In the genomic region with DNA sequence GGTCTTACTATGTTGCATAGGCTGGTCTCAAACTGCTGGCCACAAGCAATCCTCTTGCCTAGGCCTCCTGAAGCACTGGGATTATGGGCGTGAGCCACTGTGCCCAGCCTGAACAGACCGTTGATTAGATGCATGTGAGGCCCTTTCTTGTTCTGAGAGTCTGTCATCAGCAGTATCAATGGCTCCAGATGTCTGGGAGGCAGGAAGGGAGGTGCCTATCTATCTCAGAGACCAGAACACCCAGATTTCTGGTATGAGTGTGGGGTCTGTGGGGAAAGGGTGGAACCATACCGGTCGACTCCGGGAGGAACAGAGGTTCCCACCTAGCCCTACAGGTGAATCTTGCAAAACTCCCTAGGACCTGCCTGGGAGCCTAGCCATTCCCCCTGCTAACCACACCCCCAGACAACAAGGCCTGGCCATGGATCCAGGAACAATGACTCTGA, we compare ENCODE assay signal across 1 cellular context.
TF ChIP-seq lines count a peak whose summit lies in the region.

No MANE protein-coding gene starts in this region.

TF ChIP-seq in K562, 482 proteins besides CTCF, POLR2A, EP300 and RAD21 (continued from another document and continues in another):
- TF ChIP-seq, protein P1, sequence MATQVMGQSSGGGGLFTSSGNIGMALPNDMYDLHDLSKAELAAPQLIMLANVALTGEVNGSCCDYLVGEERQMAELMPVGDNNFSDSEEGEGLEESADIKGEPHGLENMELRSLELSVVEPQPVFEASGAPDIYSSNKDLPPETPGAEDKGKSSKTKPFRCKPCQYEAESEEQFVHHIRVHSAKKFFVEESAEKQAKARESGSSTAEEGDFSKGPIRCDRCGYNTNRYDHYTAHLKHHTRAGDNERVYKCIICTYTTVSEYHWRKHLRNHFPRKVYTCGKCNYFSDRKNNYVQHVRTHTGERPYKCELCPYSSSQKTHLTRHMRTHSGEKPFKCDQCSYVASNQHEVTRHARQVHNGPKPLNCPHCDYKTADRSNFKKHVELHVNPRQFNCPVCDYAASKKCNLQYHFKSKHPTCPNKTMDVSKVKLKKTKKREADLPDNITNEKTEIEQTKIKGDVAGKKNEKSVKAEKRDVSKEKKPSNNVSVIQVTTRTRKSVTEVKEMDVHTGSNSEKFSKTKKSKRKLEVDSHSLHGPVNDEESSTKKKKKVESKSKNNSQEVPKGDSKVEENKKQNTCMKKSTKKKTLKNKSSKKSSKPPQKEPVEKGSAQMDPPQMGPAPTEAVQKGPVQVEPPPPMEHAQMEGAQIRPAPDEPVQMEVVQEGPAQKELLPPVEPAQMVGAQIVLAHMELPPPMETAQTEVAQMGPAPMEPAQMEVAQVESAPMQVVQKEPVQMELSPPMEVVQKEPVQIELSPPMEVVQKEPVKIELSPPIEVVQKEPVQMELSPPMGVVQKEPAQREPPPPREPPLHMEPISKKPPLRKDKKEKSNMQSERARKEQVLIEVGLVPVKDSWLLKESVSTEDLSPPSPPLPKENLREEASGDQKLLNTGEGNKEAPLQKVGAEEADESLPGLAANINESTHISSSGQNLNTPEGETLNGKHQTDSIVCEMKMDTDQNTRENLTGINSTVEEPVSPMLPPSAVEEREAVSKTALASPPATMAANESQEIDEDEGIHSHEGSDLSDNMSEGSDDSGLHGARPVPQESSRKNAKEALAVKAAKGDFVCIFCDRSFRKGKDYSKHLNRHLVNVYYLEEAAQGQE (CRISPR knock-in tag; IDR thresholded peaks at IDR 0.05; ENCODE audit: low read depth) = no peak
- TF ChIP-seq, protein P2, sequence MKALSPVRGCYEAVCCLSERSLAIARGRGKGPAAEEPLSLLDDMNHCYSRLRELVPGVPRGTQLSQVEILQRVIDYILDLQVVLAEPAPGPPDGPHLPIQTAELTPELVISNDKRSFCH (CRISPR knock-in tag; IDR thresholded peaks at IDR 0.05) = no peak
- TF ChIP-seq, protein P2 (tag; IDR thresholded peaks at IDR 0.05) = peak; percentile 78; the same call in 1 of the 2 replicates
- TF ChIP-seq, protein P3, sequence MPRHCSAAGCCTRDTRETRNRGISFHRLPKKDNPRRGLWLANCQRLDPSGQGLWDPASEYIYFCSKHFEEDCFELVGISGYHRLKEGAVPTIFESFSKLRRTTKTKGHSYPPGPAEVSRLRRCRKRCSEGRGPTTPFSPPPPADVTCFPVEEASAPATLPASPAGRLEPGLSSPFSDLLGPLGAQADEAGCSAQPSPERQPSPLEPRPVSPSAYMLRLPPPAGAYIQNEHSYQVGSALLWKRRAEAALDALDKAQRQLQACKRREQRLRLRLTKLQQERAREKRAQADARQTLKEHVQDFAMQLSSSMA (CRISPR knock-in tag; IDR thresholded peaks at IDR 0.05) = no peak
- TF ChIP-seq SRSF1 (IDR thresholded peaks at IDR 0.05; ENCODE audit: low read depth, low read length) = no peak
- no peak for TF ChIP-seq MECOM (CRISPR knock-in tag; IDR thresholded peaks at IDR 0.05)
- TF ChIP-seq JUN (IDR thresholded peaks at IDR 0.05; ENCODE audit: borderline replicate concordance, low read depth, low read length) = no peak
- no peak for TF ChIP-seq JUN (CRISPR knock-in tag; IDR thresholded peaks at IDR 0.05; ENCODE audit: borderline replicate concordance)
- no peak for TF ChIP-seq MEF2A (IDR thresholded peaks at IDR 0.05; ENCODE audit: control insufficient read depth, low read depth, low read length)
- peak; percentile 98 for TF ChIP-seq CBFA2T3 (IDR thresholded peaks at IDR 0.05)
- TF ChIP-seq ZNF12 (CRISPR knock-in tag; IDR thresholded peaks at IDR 0.05) = no peak
- TF ChIP-seq, protein P4, sequence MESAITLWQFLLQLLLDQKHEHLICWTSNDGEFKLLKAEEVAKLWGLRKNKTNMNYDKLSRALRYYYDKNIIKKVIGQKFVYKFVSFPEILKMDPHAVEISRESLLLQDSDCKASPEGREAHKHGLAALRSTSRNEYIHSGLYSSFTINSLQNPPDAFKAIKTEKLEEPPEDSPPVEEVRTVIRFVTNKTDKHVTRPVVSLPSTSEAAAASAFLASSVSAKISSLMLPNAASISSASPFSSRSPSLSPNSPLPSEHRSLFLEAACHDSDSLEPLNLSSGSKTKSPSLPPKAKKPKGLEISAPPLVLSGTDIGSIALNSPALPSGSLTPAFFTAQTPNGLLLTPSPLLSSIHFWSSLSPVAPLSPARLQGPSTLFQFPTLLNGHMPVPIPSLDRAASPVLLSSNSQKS (CRISPR knock-in tag; IDR thresholded peaks at IDR 0.05) = no peak
- TF ChIP-seq, protein P5, sequence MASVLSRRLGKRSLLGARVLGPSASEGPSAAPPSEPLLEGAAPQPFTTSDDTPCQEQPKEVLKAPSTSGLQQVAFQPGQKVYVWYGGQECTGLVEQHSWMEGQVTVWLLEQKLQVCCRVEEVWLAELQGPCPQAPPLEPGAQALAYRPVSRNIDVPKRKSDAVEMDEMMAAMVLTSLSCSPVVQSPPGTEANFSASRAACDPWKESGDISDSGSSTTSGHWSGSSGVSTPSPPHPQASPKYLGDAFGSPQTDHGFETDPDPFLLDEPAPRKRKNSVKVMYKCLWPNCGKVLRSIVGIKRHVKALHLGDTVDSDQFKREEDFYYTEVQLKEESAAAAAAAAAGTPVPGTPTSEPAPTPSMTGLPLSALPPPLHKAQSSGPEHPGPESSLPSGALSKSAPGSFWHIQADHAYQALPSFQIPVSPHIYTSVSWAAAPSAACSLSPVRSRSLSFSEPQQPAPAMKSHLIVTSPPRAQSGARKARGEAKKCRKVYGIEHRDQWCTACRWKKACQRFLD (CRISPR knock-in tag; IDR thresholded peaks at IDR 0.05) = peak; percentile 74
- TF ChIP-seq, protein P6, sequence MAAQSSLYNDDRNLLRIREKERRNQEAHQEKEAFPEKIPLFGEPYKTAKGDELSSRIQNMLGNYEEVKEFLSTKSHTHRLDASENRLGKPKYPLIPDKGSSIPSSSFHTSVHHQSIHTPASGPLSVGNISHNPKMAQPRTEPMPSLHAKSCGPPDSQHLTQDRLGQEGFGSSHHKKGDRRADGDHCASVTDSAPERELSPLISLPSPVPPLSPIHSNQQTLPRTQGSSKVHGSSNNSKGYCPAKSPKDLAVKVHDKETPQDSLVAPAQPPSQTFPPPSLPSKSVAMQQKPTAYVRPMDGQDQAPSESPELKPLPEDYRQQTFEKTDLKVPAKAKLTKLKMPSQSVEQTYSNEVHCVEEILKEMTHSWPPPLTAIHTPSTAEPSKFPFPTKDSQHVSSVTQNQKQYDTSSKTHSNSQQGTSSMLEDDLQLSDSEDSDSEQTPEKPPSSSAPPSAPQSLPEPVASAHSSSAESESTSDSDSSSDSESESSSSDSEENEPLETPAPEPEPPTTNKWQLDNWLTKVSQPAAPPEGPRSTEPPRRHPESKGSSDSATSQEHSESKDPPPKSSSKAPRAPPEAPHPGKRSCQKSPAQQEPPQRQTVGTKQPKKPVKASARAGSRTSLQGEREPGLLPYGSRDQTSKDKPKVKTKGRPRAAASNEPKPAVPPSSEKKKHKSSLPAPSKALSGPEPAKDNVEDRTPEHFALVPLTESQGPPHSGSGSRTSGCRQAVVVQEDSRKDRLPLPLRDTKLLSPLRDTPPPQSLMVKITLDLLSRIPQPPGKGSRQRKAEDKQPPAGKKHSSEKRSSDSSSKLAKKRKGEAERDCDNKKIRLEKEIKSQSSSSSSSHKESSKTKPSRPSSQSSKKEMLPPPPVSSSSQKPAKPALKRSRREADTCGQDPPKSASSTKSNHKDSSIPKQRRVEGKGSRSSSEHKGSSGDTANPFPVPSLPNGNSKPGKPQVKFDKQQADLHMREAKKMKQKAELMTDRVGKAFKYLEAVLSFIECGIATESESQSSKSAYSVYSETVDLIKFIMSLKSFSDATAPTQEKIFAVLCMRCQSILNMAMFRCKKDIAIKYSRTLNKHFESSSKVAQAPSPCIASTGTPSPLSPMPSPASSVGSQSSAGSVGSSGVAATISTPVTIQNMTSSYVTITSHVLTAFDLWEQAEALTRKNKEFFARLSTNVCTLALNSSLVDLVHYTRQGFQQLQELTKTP (IDR thresholded peaks at IDR 0.05; ENCODE audit: low read depth in 1 of 2, partially characterized antibody in 2 of 2) = no peak
- no peak for TF ChIP-seq STAT5B (CRISPR knock-in tag; IDR thresholded peaks at IDR 0.05)
- TF ChIP-seq, protein P7, sequence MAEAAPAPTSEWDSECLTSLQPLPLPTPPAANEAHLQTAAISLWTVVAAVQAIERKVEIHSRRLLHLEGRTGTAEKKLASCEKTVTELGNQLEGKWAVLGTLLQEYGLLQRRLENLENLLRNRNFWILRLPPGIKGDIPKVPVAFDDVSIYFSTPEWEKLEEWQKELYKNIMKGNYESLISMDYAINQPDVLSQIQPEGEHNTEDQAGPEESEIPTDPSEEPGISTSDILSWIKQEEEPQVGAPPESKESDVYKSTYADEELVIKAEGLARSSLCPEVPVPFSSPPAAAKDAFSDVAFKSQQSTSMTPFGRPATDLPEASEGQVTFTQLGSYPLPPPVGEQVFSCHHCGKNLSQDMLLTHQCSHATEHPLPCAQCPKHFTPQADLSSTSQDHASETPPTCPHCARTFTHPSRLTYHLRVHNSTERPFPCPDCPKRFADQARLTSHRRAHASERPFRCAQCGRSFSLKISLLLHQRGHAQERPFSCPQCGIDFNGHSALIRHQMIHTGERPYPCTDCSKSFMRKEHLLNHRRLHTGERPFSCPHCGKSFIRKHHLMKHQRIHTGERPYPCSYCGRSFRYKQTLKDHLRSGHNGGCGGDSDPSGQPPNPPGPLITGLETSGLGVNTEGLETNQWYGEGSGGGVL (CRISPR knock-in tag; IDR thresholded peaks at IDR 0.05) = no peak
- TF ChIP-seq SRF (CRISPR knock-in tag; IDR thresholded peaks at IDR 0.05) = no peak
- TF ChIP-seq ZEB2 (IDR thresholded peaks at IDR 0.05) = peak; percentile 67; the same call in 1 of the 2 replicates
- TF ChIP-seq, protein P8, sequence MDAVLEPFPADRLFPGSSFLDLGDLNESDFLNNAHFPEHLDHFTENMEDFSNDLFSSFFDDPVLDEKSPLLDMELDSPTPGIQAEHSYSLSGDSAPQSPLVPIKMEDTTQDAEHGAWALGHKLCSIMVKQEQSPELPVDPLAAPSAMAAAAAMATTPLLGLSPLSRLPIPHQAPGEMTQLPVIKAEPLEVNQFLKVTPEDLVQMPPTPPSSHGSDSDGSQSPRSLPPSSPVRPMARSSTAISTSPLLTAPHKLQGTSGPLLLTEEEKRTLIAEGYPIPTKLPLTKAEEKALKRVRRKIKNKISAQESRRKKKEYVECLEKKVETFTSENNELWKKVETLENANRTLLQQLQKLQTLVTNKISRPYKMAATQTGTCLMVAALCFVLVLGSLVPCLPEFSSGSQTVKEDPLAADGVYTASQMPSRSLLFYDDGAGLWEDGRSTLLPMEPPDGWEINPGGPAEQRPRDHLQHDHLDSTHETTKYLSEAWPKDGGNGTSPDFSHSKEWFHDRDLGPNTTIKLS (IDR thresholded peaks at IDR 0.05; ENCODE audit: borderline replicate concordance, low read depth) = no peak
- TF ChIP-seq ETS2 (tag; IDR thresholded peaks at IDR 0.05; ENCODE audit: borderline replicate concordance, poor library complexity, severe bottlenecking) = no peak
- peak; percentile 79 for TF ChIP-seq TBP (optimal IDR thresholded peaks at IDR 0.05; ENCODE audit: low read depth, low read length)
- no peak for TF ChIP-seq KLF13 (tag; IDR thresholded peaks at IDR 0.05; ENCODE audit: borderline replicate concordance, low read depth)
- TF ChIP-seq RBM15 (IDR thresholded peaks at IDR 0.05; ENCODE audit: insufficient read depth, low read length) = no peak
- TF ChIP-seq, protein P9, sequence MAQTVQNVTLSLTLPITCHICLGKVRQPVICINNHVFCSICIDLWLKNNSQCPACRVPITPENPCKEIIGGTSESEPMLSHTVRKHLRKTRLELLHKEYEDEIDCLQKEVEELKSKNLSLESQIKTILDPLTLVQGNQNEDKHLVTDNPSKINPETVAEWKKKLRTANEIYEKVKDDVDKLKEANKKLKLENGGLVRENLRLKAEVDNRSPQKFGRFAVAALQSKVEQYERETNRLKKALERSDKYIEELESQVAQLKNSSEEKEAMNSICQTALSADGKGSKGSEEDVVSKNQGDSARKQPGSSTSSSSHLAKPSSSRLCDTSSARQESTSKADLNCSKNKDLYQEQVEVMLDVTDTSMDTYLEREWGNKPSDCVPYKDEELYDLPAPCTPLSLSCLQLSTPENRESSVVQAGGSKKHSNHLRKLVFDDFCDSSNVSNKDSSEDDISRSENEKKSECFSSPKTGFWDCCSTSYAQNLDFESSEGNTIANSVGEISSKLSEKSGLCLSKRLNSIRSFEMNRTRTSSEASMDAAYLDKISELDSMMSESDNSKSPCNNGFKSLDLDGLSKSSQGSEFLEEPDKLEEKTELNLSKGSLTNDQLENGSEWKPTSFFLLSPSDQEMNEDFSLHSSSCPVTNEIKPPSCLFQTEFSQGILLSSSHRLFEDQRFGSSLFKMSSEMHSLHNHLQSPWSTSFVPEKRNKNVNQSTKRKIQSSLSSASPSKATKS (CRISPR knock-in tag; IDR thresholded peaks at IDR 0.05) = no peak
- no peak for TF ChIP-seq ZKSCAN1 (IDR thresholded peaks at IDR 0.05; ENCODE audit: low read depth, low read length)
- no peak for TF ChIP-seq ZNF124 (CRISPR knock-in tag; IDR thresholded peaks at IDR 0.05)
- TF ChIP-seq GTF2A2 (tag; IDR thresholded peaks at IDR 0.05) = no peak
- TF ChIP-seq SAFB (IDR thresholded peaks at IDR 0.05; ENCODE audit: borderline replicate concordance, low read depth, low read length) = no peak
- peak; percentile 40 for TF ChIP-seq TAF1 (IDR thresholded peaks at IDR 0.05; ENCODE audit: control insufficient read depth, extremely low read depth, insufficient read depth, low read length, severe bottlenecking)
- no peak for TF ChIP-seq ZNF57 (CRISPR knock-in tag; IDR thresholded peaks at IDR 0.05)
- TF ChIP-seq ZNF445 (CRISPR knock-in tag; IDR thresholded peaks at IDR 0.05; ENCODE audit: low read depth) = no peak
- TF ChIP-seq, protein P10, sequence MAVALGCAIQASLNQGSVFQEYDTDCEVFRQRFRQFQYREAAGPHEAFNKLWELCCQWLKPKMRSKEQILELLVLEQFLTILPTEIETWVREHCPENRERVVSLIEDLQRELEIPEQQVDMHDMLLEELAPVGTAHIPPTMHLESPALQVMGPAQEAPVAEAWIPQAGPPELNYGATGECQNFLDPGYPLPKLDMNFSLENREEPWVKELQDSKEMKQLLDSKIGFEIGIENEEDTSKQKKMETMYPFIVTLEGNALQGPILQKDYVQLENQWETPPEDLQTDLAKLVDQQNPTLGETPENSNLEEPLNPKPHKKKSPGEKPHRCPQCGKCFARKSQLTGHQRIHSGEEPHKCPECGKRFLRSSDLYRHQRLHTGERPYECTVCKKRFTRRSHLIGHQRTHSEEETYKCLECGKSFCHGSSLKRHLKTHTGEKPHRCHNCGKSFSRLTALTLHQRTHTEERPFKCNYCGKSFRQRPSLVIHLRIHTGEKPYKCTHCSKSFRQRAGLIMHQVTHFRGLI (CRISPR knock-in tag; IDR thresholded peaks at IDR 0.05) = 0 out of 2 replicates have a peak, but pooled peaks have one; percentile 11
- no peak for TF ChIP-seq ZKSCAN3 (CRISPR knock-in tag; IDR thresholded peaks at IDR 0.05)
- 0 out of 2 replicates have a peak, but pooled peaks have one; percentile 14 for TF ChIP-seq LEF1 (IDR thresholded peaks at IDR 0.05)
- TF ChIP-seq ZNF174 (CRISPR knock-in tag; IDR thresholded peaks at IDR 0.05) = no peak
- TF ChIP-seq ZNF77 (CRISPR knock-in tag; IDR thresholded peaks at IDR 0.05) = no peak
- TF ChIP-seq CSDE1 (IDR thresholded peaks at IDR 0.05) = no peak
- no peak for TF ChIP-seq TARDBP (IDR thresholded peaks at IDR 0.05)
- no peak for TF ChIP-seq ZNF431 (CRISPR knock-in tag; IDR thresholded peaks at IDR 0.05)
- peak in 1 of 3 experiments; percentile 36 for TF ChIP-seq YY1 (IDR thresholded peaks at IDR 0.05; ENCODE audit: borderline replicate concordance in 1 of 3, control insufficient read depth in 1 of 3, extremely low read depth in 1 of 3, insufficient read depth in 3 of 3, insufficient read length in 1 of 3, insufficient replicate concordance in 2 of 3, low read depth in 1 of 3, low read length in 2 of 3)
- no peak for TF ChIP-seq DDX20 (tag; IDR thresholded peaks at IDR 0.05; ENCODE audit: low read depth)
- no peak for TF ChIP-seq ZNF253 (CRISPR knock-in tag; conservative IDR thresholded peaks at IDR 0.05)
- TF ChIP-seq SNRNP70 (optimal IDR thresholded peaks at IDR 0.05; ENCODE audit: low read depth, low read length) = no peak
